16 cellular contexts compared by ENCODE assay signal in the genomic region with DNA sequence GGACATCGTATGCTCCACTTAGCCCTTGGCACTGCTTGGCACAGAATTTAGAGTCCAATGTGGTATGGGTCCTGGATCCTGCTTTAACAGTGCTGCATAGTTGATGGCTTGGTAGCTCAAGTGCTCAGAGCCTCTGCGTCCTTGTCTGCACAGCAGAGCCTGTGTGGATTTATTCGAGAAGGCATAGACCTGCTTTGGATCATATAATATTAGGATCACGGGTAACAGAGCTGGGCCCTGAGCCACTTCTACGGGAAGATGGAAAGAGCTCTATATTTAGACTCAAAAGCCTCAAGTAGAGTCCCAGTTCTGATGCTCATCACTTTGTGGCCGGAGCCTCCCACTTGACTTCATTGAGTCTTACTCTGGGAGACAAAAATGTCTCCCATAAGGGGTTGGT.
A peak's percentile ranks its signal among the peaks of the same experiment; 100 is the strongest.
DNase-seq lines count a peak whose midpoint lies in the region; ATAC-seq and FAIRE-seq lines count a peak whose summit lies in the region.
"Had no signal": no experiment of that assay in that cellular context is flagged by ENCODE, and none has a peak within 500 bp of the region (broad histone marks: within the 10 kb centered on the region; RNA-seq: fewer than 3 reads in every experiment).

No MANE protein-coding gene starts in this region.

- no peaks in the 10 kb centered on the region for H3K27me3 Mint-ChIP-seq in activated naive CD8-positive, alpha-beta T cell treated with anti-CD3 and anti-CD28 coated beads for 36 hours
- H3K27me3 Mint-ChIP-seq: CD4-positive, alpha-beta T cell had no signal

- intact Hi-C loops in Right ventricle myocardium inferior (cut with DNase I), result no loop called here
- intact Hi-C loops in cardiac septum (cut with DNase I), result no loop called here

- DNase-seq in Right ventricle myocardium inferior (ENCODE audit: missing footprints) (no peak), cardiac septum (ENCODE audit: low spot score) (no peak), islet precursor cell (peak; percentile 28), DMS53 (lab: John Stamatoyannopoulos, UW) (no peak), frontal cortex (ENCODE audit: low spot score in 2 of 2) (no peak)
- no peak for DNase-seq in activated naive CD8-positive, alpha-beta T cell treated with anti-CD3 and anti-CD28 coated beads for 36 hours
- no peak for DNase-seq in stimulated activated CD4-positive, alpha-beta T cell treated with anti-CD3 and anti-CD28 coated beads, Interleukin-4, amount 100 ng/mL, for 1 hour
- DNase-seq: Calu3; CD4-positive, alpha-beta T cell; DMS79; GDM1; HCEC 1CT; NCI-H1105 treated with DMSO at 0.1 percent for 48 hours; OCI-M1 had no signal

- FAIRE-seq in frontal cortex (lab: Jason Lieb, UNC), result no peak
- FAIRE-seq: GM12878, HTR-8/SVneo had no signal

- H3K9me3 Mint-ChIP-seq in activated naive CD8-positive, alpha-beta T cell treated with anti-CD3 and anti-CD28 coated beads for 36 hours, result no peaks in the 10 kb centered on the region
- H3K9me3 Mint-ChIP-seq: CD4-positive, alpha-beta T cell had no signal

- H3K27ac Mint-ChIP-seq in activated naive CD8-positive, alpha-beta T cell treated with anti-CD3 and anti-CD28 coated beads for 36 hours, result peak overlapping the region; percentile 65

- peak; percentile 31 for ATAC-seq in Right ventricle myocardium inferior
- ATAC-seq: GM12878 had no signal

- H3K4me3 Mint-ChIP-seq in activated naive CD8-positive, alpha-beta T cell treated with anti-CD3 and anti-CD28 coated beads for 36 hours, result no peak overlapping the region
- H3K4me3 Mint-ChIP-seq: CD4-positive, alpha-beta T cell had no signal

- H3K4me1 Mint-ChIP-seq in activated naive CD8-positive, alpha-beta T cell treated with anti-CD3 and anti-CD28 coated beads for 36 hours, result peaks cover 49% of the 10 kb centered on the region

- H3K36me3 Mint-ChIP-seq in activated naive CD8-positive, alpha-beta T cell treated with anti-CD3 and anti-CD28 coated beads for 36 hours, result peaks cover 44% of the 10 kb centered on the region
